ENCODE assay signal across 34 cellular contexts in genomic region chr9:12054235-12054634, GRCh38.
"Had no signal": no experiment of that assay in that cellular context is flagged by ENCODE, and none has a peak within 500 bp of the region (broad histone marks: within the 10 kb centered on the region; RNA-seq: fewer than 3 reads in every experiment).

No MANE protein-coding gene starts in this region.

- H3K9ac ChIP-seq: SK-N-SH had no signal

- H3K27me3 ChIP-seq: adrenal gland, body of pancreas, breast epithelium, Peyer's patch, SJSA1 had no signal

- H3K4me3 ChIP-seq: adrenal gland, body of pancreas, breast epithelium, Peyer's patch, SJSA1 had no signal

- H3K27me3 Mint-ChIP-seq: activated B cell treated with CpG ODN at 0.5 μM for 24 hours; activated CD4-positive, alpha-beta memory T cell treated with anti-CD3 and anti-CD28 coated beads for 36 hours had no signal

- H3K9me3 ChIP-seq: SJSA1 had no signal

- H3K4me1 ChIP-seq: adrenal gland, body of pancreas, breast epithelium, Peyer's patch, SJSA1 had no signal

- DNase-seq: activated B cell treated with CpG ODN at 0.5 μM for 24 hours; activated CD4-positive, alpha-beta memory T cell treated with anti-CD3 and anti-CD28 coated beads for 36 hours; activated CD4-positive, alpha-beta T cell treated with anti-CD3 and anti-CD28 coated beads for 4 hours; activated CD4-positive, alpha-beta T cell treated with anti-CD3 and anti-CD28 coated beads, Interleukin-2, amount 50 U/mL, for 1 hour; activated CD4-positive, CD25-positive, alpha-beta regulatory T cell treated with anti-CD3 and anti-CD28 coated beads, Interleukin-2, amount 50 U/mL, for 72 hours; activated CD8-positive, alpha-beta memory T cell treated with anti-CD3 and anti-CD28 coated beads, Interleukin-2, amount 50 U/mL, for 4 hours; activated gamma-delta T cell treated with Interleukin-2 at 50 U/mL for 16 hours; activated naive CD4-positive, alpha-beta T cell treated with anti-CD3 and anti-CD28 coated beads for 36 hours; activated T-cell treated with anti-CD3 and anti-CD28 coated beads for 4 hours; activated T-cell treated with anti-CD3 and anti-CD28 coated beads, Interleukin-2, amount 50 U/mL, for 4 hours; adrenal gland; body of pancreas; Karpas-422; NCI-H1048; NCI-H1105 treated with DMSO at 0.1 percent for 48 hours; NCI-H1436; NCI-H1694; NCI-H1930; NCI-H2081 treated with DMSO at 0.1 percent for 48 hours; NCI-H510A; NCI-H526; NCI-H748 treated with DMSO at 0.1 percent for 48 hours; NK-92 treated with Interleukin-12 subunit alpha and Interleukin-12 subunit beta, amount 100 ng/mL, for 24 hours; PC-3; Peyer's patch; RPMI8226; SHP77 treated with DMSO at 0.1 percent for 48 hours; SK-N-SH had no signal

- H3K36me3 Mint-ChIP-seq: activated CD4-positive, alpha-beta memory T cell treated with anti-CD3 and anti-CD28 coated beads for 36 hours had no signal

- H3K4me1 Mint-ChIP-seq: activated B cell treated with CpG ODN at 0.5 μM for 24 hours had no signal

- H3K27ac Mint-ChIP-seq: activated B cell treated with CpG ODN at 0.5 μM for 24 hours; activated CD4-positive, alpha-beta memory T cell treated with anti-CD3 and anti-CD28 coated beads for 36 hours; activated naive CD4-positive, alpha-beta T cell treated with anti-CD3 and anti-CD28 coated beads for 36 hours; activated naive CD4-positive, alpha-beta T cell treated with anti-CD3 and anti-CD28 coated beads, Interleukin-2, amount 50 U/mL, for 72 hours; activated T-helper 1 cell treated with anti-CD3 and anti-CD28 coated beads, Interleukin-12 subunit alpha, Interleukin-12 subunit beta, Interleukin-2, Interleukin-4 antibody, amounts not matched to agents 30 ng/mL and 10 ng/mL and 1 ng/mL, durations not matched to agents 14 hours and 24 hours and 36 hours; T-helper 1 cell treated with Interleukin-12 subunit alpha and Interleukin-12 subunit beta and Interleukin-4 antibody, amounts not matched to agents 30 μg/mL and 1 μg/mL, for 36 hours; T-helper 2 cell treated with Interferon-gamma antibody and Interleukin-4, amounts not matched to agents 5 μg/mL and 100 μg/mL, for 36 hours had no signal

- ATAC-seq: activated naive CD4-positive, alpha-beta T cell treated with anti-CD3 and anti-CD28 coated beads, Interleukin-2, amount 50 U/mL, for 72 hours; activated T-cell treated with anti-CD3 and anti-CD28 coated beads, Interleukin-2, amount 50 U/mL, for 4 hours; body of pancreas; PC-3 had no signal

- H3K4me3 Mint-ChIP-seq: activated B cell treated with CpG ODN at 0.5 μM for 24 hours; activated CD4-positive, alpha-beta memory T cell treated with anti-CD3 and anti-CD28 coated beads for 36 hours; activated naive CD4-positive, alpha-beta T cell treated with anti-CD3 and anti-CD28 coated beads for 36 hours; activated T-cell treated with anti-CD3 and anti-CD28 coated beads, Interleukin-2, amount 50 U/mL, for 4 hours; activated T-helper 1 cell treated with anti-CD3 and anti-CD28 coated beads, Interleukin-12 subunit alpha, Interleukin-12 subunit beta, Interleukin-2, Interleukin-4 antibody, amounts not matched to agents 30 ng/mL and 10 ng/mL and 1 ng/mL, durations not matched to agents 14 hours and 24 hours and 36 hours; T-helper 1 cell treated with Interleukin-12 subunit alpha and Interleukin-12 subunit beta and Interleukin-4 antibody, amounts not matched to agents 30 μg/mL and 1 μg/mL, for 36 hours; T-helper 2 cell treated with Interferon-gamma antibody and Interleukin-4, amounts not matched to agents 5 μg/mL and 100 μg/mL, for 36 hours had no signal

- H3K36me3 ChIP-seq: adrenal gland, breast epithelium, Peyer's patch, SJSA1 had no signal

- H3K4me2 ChIP-seq: SK-N-SH had no signal

- H3K27ac ChIP-seq: adrenal gland, body of pancreas, breast epithelium, Peyer's patch, SJSA1 had no signal
